25 cellular contexts compared by ENCODE assay signal in genomic region chr7:54069843-54070242, GRCh38.
"Had no signal": no experiment of that assay in that cellular context is flagged by ENCODE, and none has a peak within 500 bp of the region (broad histone marks: within the 10 kb centered on the region; RNA-seq: fewer than 3 reads in every experiment).

No MANE protein-coding gene starts in this region.

- DNase-seq: stimulated activated CD4-positive, alpha-beta T cell treated with anti-CD3 and anti-CD28 coated beads, Interleukin-2, amount 100 ng/mL, for 48 hours; stimulated activated CD4-positive, alpha-beta T cell treated with anti-CD3 and anti-CD28 coated beads, Interleukin-4, amount 100 ng/mL, for 1 hour; stimulated activated CD4-positive, alpha-beta T cell treated with anti-CD3 and anti-CD28 coated beads, Interleukin-4, amount 100 ng/mL, for 24 hours; stimulated activated CD4-positive, alpha-beta T cell treated with anti-CD3 and anti-CD28 coated beads, Interleukin-4, amount 100 ng/mL, for 4 hours; stimulated activated CD8-positive, alpha-beta memory T cell treated with anti-CD3 and anti-CD28 coated beads, Interleukin-4, amount 100 ng/mL, for 48 hours; stimulated activated naive B cell treated with anti-CD40 and anti-IgM and Interleukin-4, amounts not matched to agents 10 μg/mL and 1 μg/mL and 100 μg/mL, for 72 hours; stimulated activated naive CD4-positive, alpha-beta T cell; stimulated activated naive CD4-positive, alpha-beta T cell treated with Interleukin-2 at 50 U/mL for 16 hours; stimulated activated naive CD8-positive, alpha-beta T cell treated with anti-CD3 and anti-CD28 coated beads, Interleukin-15, amount 100 ng/mL, for 72 hours; stimulated activated naive CD8-positive, alpha-beta T cell treated with anti-CD3 and anti-CD28 coated beads, Interleukin-15, Interleukin-2, amounts not matched to agents 100 U/mL and 50 U/mL, for 24 hours; stomach; substantia nigra; testis; thyroid gland; tibial artery; transverse colon; trophoblast cell; upper lobe of left lung; uterus had no signal

- ATAC-seq: stimulated activated effector memory CD8-positive, alpha-beta T cell treated with anti-CD3 and anti-CD28 coated beads, Interleukin-12 subunit alpha, Interleukin-12 subunit beta, amount 100 ng/mL, for 72 hours; stimulated activated memory B cell treated with anti-CD40 and anti-IgM and Interleukin-4, amounts not matched to agents 10 μg/mL and 1 μg/mL and 100 μg/mL, for 72 hours; stimulated activated naive B cell treated with anti-CD40 and anti-IgM and Interleukin-4, amounts not matched to agents 10 μg/mL and 1 μg/mL and 100 μg/mL, for 72 hours; stimulated activated naive CD8-positive, alpha-beta T cell treated with anti-CD3 and anti-CD28 coated beads, Interleukin-15, Interleukin-2, amounts not matched to agents 100 U/mL and 50 U/mL, for 24 hours; upper lobe of right lung had no signal

- H3K4me3 ChIP-seq: stomach, suprapubic skin, testis, thoracic aorta, thyroid gland, tibial artery, tibial nerve, transverse colon, upper lobe of left lung, upper lobe of right lung, uterus had no signal

- H3K9me3 ChIP-seq: suprapubic skin, testis, thoracic aorta, thyroid gland, tibial artery, tibial nerve, transverse colon, upper lobe of right lung, uterus had no signal

- H3K4me1 ChIP-seq: stomach, suprapubic skin, testis, thyroid gland, tibial artery, tibial nerve, transverse colon, upper lobe of left lung, upper lobe of right lung, uterus had no signal

- H3K36me3 ChIP-seq: stomach, suprapubic skin, thoracic aorta, thyroid gland, tibial artery, tibial nerve, transverse colon, upper lobe of left lung, upper lobe of right lung, uterus had no signal

- H3K27ac ChIP-seq: stomach, suprapubic skin, testis, thoracic aorta, thyroid gland, tibial artery, tibial nerve, transverse colon, upper lobe of left lung, upper lobe of right lung, uterus had no signal

- H3K27me3 ChIP-seq: stomach, suprapubic skin, testis, thyroid gland, tibial artery, tibial nerve, transverse colon, upper lobe of left lung, upper lobe of right lung, uterus had no signal
